ENCODE assay signal across 1 cellular context in the genomic region with DNA sequence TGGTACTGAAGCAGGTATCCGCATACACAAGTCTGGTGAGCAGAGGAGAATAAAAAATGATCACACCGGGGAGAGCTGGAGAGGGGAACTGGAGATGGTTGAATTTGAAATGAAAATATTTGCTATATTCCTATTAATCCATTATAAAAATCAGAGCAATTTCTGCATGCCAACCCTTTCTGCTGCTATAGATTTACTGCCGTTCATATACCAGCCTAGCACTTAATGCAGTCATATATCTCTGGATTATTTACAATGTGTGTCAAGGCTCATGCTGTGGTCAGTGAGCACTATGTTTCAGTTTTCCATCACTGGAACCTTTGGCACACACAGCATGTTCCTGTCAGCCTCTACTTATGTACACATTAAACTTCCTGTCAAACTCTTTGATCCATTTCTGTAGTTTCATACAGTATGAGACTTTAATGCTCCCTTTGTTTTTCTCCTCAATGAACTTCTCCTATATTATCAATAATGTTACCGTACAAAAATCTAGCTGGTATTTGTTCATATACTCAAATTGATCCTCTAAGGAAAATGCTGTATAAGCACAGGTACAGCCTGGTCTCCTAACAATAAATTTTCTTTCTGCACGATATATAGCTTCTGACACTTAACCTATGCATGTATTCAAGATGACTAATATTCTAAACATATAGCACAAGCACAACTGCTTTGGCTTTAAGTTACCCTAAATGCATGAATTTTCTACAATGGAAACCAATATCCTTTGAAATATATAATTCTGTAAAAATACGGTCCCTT.
TF ChIP-seq lines count a peak whose summit lies in the region.

No MANE protein-coding gene starts in this region.

TF ChIP-seq in SK-N-SH, 30 proteins besides CTCF, POLR2A, EP300 and RAD21 (continued from another document):
- TF ChIP-seq CHD2 (IDR thresholded peaks at IDR 0.05; ENCODE audit: low read length, partially characterized antibody) (no peak), MXI1 (IDR thresholded peaks at IDR 0.05; ENCODE audit: low read depth, low read length) (no peak), GATA2 (CRISPR knock-in tag; IDR thresholded peaks at IDR 0.05) (no peak), RCOR1 (IDR thresholded peaks at IDR 0.05; ENCODE audit: low read length) (no peak), RXRA (IDR thresholded peaks at IDR 0.05; ENCODE audit: borderline replicate concordance, low read depth) (no peak), NFIC (IDR thresholded peaks at IDR 0.05; ENCODE audit: borderline replicate concordance) (no peak)
TF ChIP-seq in SK-N-SH: peak in this region for 0.
